13 cellular contexts compared by ENCODE assay signal in the genomic region with DNA sequence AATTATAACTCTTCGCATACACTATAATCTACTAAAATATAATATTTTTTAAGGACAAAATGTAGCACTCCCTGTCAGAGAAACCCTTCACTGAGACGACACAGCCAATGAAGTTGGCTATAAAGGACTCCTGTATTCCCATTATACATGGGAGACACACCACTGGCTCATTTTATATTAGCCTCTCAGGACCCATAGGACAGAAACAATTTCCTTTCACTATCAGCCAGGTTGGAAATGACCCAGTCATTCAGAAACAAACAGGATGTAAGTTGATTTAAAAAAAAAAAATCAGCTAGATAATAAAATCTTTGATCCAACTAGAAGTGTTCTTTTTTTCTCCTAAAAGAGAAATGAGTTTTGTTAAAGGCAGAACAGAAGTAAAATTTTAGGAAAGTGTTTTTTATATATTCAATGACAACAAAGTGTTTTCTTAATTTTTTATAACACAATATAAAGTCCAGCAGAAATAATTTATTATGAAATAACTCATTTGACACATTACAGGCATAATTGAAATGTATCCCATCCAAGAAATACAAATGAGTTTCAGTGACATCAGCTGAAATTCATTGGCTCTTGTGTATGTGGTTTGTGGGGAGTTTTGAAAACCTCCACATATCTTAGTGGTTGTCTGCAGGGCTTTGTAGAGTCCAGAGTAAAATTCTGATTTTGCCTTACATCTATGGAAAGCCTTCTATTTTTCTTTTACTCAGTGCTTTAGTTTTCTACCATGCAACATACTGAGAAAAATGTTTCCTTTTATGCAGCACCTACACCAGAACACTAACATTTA.
DNase-seq lines count a peak whose midpoint lies in the region; ATAC-seq and TF ChIP-seq lines count a peak whose summit lies in the region.
"Had no signal": no experiment of that assay in that cellular context is flagged by ENCODE, and none has a peak within 500 bp of the region (broad histone marks: within the 10 kb centered on the region; RNA-seq: fewer than 3 reads in every experiment).

No MANE protein-coding gene starts in this region.

- DNase-seq in Right ventricle myocardium superior (no peak), cardiac septum (ENCODE audit: low spot score) (no peak), astrocyte of the cerebellum (ENCODE audit: low read depth) (peak; percentile 83), kidney glomerular epithelial cell (lab: John Stamatoyannopoulos, UW) (peak; percentile 20), HFFc6 (no peak), natural killer cell (no peak), D341Med (ENCODE audit: low spot score) (no peak)
- DNase-seq in stimulated activated CD8-positive, alpha-beta memory T cell treated with anti-CD3 and anti-CD28 coated beads, Interleukin-4, amount 100 ng/mL, for 48 hours = no peak
- DNase-seq: activated CD8-positive, alpha-beta memory T cell treated with anti-CD3 and anti-CD28 coated beads, Interleukin-2, amount 10 ng/mL, durations not matched to agents 7 days and 5 days; effector memory CD4-positive, alpha-beta T cell; NCI-H524 treated with DMSO at 0.1 percent for 48 hours; spleen had no signal

- H3K4me1 Mint-ChIP-seq in HFFc6 (ENCODE audit: low read depth) (no peaks in the 10 kb centered on the region), natural killer cell (no peaks in the 10 kb centered on the region)
- H3K4me1 Mint-ChIP-seq: activated CD8-positive, alpha-beta memory T cell treated with anti-CD3 and anti-CD28 coated beads, Interleukin-2, amount 10 ng/mL, durations not matched to agents 7 days and 5 days had no signal

- H3K36me3 Mint-ChIP-seq in HFFc6 (ENCODE audit: low read depth) (no peaks in the 10 kb centered on the region), natural killer cell (no peaks in the 10 kb centered on the region)
- H3K36me3 Mint-ChIP-seq: activated CD8-positive, alpha-beta memory T cell treated with anti-CD3 and anti-CD28 coated beads, Interleukin-2, amount 10 ng/mL, durations not matched to agents 7 days and 5 days had no signal

- H3K4me3 Mint-ChIP-seq in HFFc6 (no peak overlapping the region), natural killer cell (no peak overlapping the region)
- H3K4me3 Mint-ChIP-seq: activated CD8-positive, alpha-beta memory T cell treated with anti-CD3 and anti-CD28 coated beads, Interleukin-2, amount 10 ng/mL, durations not matched to agents 7 days and 5 days had no signal

- peaks cover 16% of the 10 kb centered on the region for H3K9me3 Mint-ChIP-seq in HFFc6
- H3K9me3 Mint-ChIP-seq in natural killer cell = peaks cover 0 to 3% of the 10 kb centered on the region in 2 donors

- in situ Hi-C loops in astrocyte of the cerebellum (cut with HindIII; ENCODE audit: low sequenced_read_pairs) = no loop called here

- no peak overlapping the region for H3K4me3 ChIP-seq in astrocyte of the cerebellum (ENCODE audit: low read depth, low read length)
- H3K4me3 ChIP-seq: SJSA1, spleen had no signal

- H3K27ac Mint-ChIP-seq in HFFc6 (no peak overlapping the region), natural killer cell (no peak overlapping the region)
- H3K27ac Mint-ChIP-seq: activated CD8-positive, alpha-beta memory T cell treated with anti-CD3 and anti-CD28 coated beads, Interleukin-2, amount 10 ng/mL, durations not matched to agents 7 days and 5 days had no signal

- intact Hi-C loops in Right ventricle myocardium superior (cut with DNase I) = no loop called here
- intact Hi-C loops in cardiac septum (cut with DNase I) = no loop called here
- intact Hi-C loops in natural killer cell (cut with micrococcal nuclease) = no loop called here

- TF ChIP-seq CTCF in astrocyte of the cerebellum (IDR thresholded peaks at IDR 0.05; ENCODE audit: low read depth, low read length, missing control alignments) (no peak), HFFc6 (IDR thresholded peaks at IDR 0.05) (no peak), natural killer cell (IDR thresholded peaks at IDR 0.05) (no peak)

- peak; percentile 60 for ATAC-seq in Right ventricle myocardium superior (ENCODE audit: poor library complexity)
- no peak for ATAC-seq in natural killer cell
- ATAC-seq: activated CD8-positive, alpha-beta memory T cell treated with anti-CD3 and anti-CD28 coated beads, Interleukin-2, amount 10 ng/mL, durations not matched to agents 7 days and 5 days had no signal

- H3K27me3 Mint-ChIP-seq in HFFc6 (ENCODE audit: insufficient read depth) = no peaks in the 10 kb centered on the region; the same call in 1 of the 2 replicates
- no peaks in the 10 kb centered on the region for H3K27me3 Mint-ChIP-seq in natural killer cell (ENCODE audit: low read depth in 2 of 2)
- H3K27me3 Mint-ChIP-seq: activated CD8-positive, alpha-beta memory T cell treated with anti-CD3 and anti-CD28 coated beads, Interleukin-2, amount 10 ng/mL, durations not matched to agents 7 days and 5 days had no signal

Comparison
In these comparisons a context has a peak if more than half of its experiments do, and no peak if none do; other contexts are left out.
1. DNase-seq: peak in astrocyte of the cerebellum (single experiment) and kidney glomerular epithelial cell (single experiment); none in Right ventricle myocardium superior (single experiment), cardiac septum (single experiment), HFFc6 (single experiment), natural killer cell (single experiment), D341Med (single experiment) and stimulated activated CD8-positive, alpha-beta memory T cell treated with anti-CD3 and anti-CD28 coated beads, Interleukin-4, amount 100 ng/mL, for 48 hours (single experiment).